ENCODE assay signal across 15 cellular contexts in the genomic region with DNA sequence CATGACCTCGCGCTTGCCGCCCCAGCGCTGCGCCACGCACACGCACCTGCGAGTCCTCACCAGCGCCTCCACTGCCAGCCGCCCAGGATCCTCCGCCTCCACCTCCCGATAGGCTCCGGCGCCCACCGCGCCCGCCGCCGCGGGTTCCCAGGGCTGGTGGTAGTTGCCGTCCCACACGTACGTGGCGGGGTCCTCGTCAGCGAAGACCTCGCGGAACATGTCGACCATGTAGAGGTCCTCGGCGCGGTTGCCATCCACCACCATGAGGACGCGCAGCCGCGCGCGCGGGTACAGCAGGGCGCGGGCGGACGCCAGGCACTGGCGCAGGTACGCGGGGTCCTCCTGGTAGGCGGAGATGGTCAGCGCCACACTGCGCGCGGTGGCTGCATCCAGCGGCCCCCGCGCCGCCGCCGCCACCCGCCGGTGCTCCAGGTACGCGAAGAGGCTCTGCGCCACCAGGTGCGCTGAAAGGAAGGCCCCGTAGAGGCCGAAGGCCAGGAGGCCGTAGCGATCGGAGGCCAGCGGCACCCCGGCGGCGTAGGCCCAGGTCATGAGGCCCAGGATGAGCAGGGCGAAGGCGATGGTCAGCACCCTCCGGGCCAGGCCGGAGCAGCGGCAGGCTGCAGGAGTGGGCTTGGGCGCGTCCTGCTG. TPM values are rescaled to one million over a fixed set of nuclear protein-coding genes. Genes with fewer than 3 reads are reported as not detected.
DNase-seq lines count a peak whose midpoint lies in the region; ATAC-seq and TF ChIP-seq lines count a peak whose summit lies in the region.
"Had no signal": no experiment of that assay in that cellular context is flagged by ENCODE, and none has a peak within 500 bp of the region (broad histone marks: within the 10 kb centered on the region; RNA-seq: fewer than 3 reads in every experiment).

No MANE protein-coding gene starts in this region.

- H3K27me3 ChIP-seq in HUES6 (ENCODE audit: control insufficient read depth, insufficient read depth, low read length) (peaks cover 59% of the 10 kb centered on the region), iPS-18a (ENCODE audit: control insufficient read depth, insufficient read depth, low read length) (peaks cover 38% of the 10 kb centered on the region), psoas muscle (ENCODE audit: insufficient read depth in 3 of 3, low read length in 2 of 3) (peaks cover 0 to 61% (median 22%) of the 10 kb centered on the region in 3 donors)
- H3K27me3 ChIP-seq: BLaER1 had no signal

- peak overlapping the region; percentile 80 for H3K4me3 ChIP-seq in HUES6 (ENCODE audit: low read depth, low read length)
- peak overlapping the region; percentile 61 for H3K4me3 ChIP-seq in choroid plexus epithelial cell (ENCODE audit: low read depth, low read length)
- peak overlapping the region; percentile 63 for H3K4me3 ChIP-seq in iPS-18a (ENCODE audit: low read length)
- H3K4me3 ChIP-seq in psoas muscle, result peak overlapping the region; percentile 11
- H3K4me3 ChIP-seq: BLaER1, pancreas had no signal

- no peak overlapping the region for H3K27ac ChIP-seq in HUES6 (ENCODE audit: low read depth, low read length)
- H3K27ac ChIP-seq in iPS-18a (ENCODE audit: low read length), result no peak overlapping the region
- no peak overlapping the region for H3K27ac ChIP-seq in psoas muscle
- H3K27ac ChIP-seq: BLaER1, pancreas had no signal

- TF ChIP-seq CTCF in choroid plexus epithelial cell (conservative IDR thresholded peaks at IDR 0.05; ENCODE audit: low read depth, low read length), result no peak
- no peak for TF ChIP-seq CTCF in psoas muscle (IDR thresholded peaks at IDR 0.05)

- DNase-seq in choroid plexus epithelial cell (ENCODE audit: low read depth), result no peak
- no peak for DNase-seq in psoas muscle
- no peak for DNase-seq in NCI-H524 treated with DMSO at 0.1 percent for 48 hours (lab: John Stamatoyannopoulos, UW)
- no peak for DNase-seq in activated CD4-positive, alpha-beta T cell treated with anti-CD3 and anti-CD28 coated beads, Interleukin-2, amount 50 U/mL, for 4 hours
- no peak for DNase-seq in T-helper 2 cell
- DNase-seq: central memory CD4-positive, alpha-beta T cell; NCI-H2171 treated with DMSO at 0.1 percent for 48 hours; OCI-M1; T-helper 17 cell had no signal

- H3K9ac ChIP-seq in HUES6 (ENCODE audit: low read length) (peak overlapping the region; percentile 40), iPS-18a (ENCODE audit: low read length) (peak overlapping the region; percentile 7)
- H3K9ac ChIP-seq: BLaER1 had no signal

- no peak for ATAC-seq in psoas muscle
- ATAC-seq in HG02884 (IDR thresholded peaks at IDR 0.05; ENCODE audit: unreplicated experiment), result no peak
- ATAC-seq: pancreas, T-helper 17 cell had no signal

- intact Hi-C loops in psoas muscle (cut with DNase I), result no loop called here

- WGBS in psoas muscle, 3 donors, result 2 to 5% (median 3%) methylated on average over 44 to 79 of the region's 79 CpGs

- peaks cover 5% of the 10 kb centered on the region for H3K4me1 ChIP-seq in HUES6 (ENCODE audit: control insufficient read depth, insufficient read depth, low read length)
- H3K4me1 ChIP-seq in iPS-18a (ENCODE audit: control insufficient read depth, low read depth, low read length), result no peaks in the 10 kb centered on the region
- H3K4me1 ChIP-seq in psoas muscle, result no peaks in the 10 kb centered on the region
- H3K4me1 ChIP-seq: pancreas had no signal

- H3K9me3 ChIP-seq in HUES6 (ENCODE audit: control insufficient read depth, insufficient read depth, low read depth, low read length) (no peaks in the 10 kb centered on the region), iPS-18a (ENCODE audit: control insufficient read depth, low read depth, low read length) (no peaks in the 10 kb centered on the region), psoas muscle (no peaks in the 10 kb centered on the region)
- H3K9me3 ChIP-seq: pancreas had no signal

- no peaks in the 10 kb centered on the region for H3K36me3 ChIP-seq in HUES6 (ENCODE audit: control insufficient read depth, insufficient read depth, low read length)
- no peaks in the 10 kb centered on the region for H3K36me3 ChIP-seq in iPS-18a (ENCODE audit: control insufficient read depth, low read depth, low read length)
- H3K36me3 ChIP-seq in psoas muscle (ENCODE audit: insufficient read depth in 1 of 2, low read depth in 1 of 2), result no peaks in the 10 kb centered on the region
- H3K36me3 ChIP-seq: BLaER1, pancreas had no signal

RNA-seq across cellular contexts. Expression of gene HAS1, which starts 4.4 kb away (rescaled TPM):
- under 1 TPM in 2 of 4 donors, not detected in 2; 0.32 to 0.46 TPM for total RNA-seq in psoas muscle
- under 1 TPM; 0.04 to 0.25 (median 0.04) TPM for polyA plus RNA-seq in psoas muscle
- total RNA-seq: M059J, T-helper 17 cell had no signal

RNA-seq across cellular contexts. Expression of gene SPACA6, which starts 26.2 kb away (rescaled TPM):
- 1 to 10 TPM; 2.9 to 4.2 (median 3.5) TPM for total RNA-seq in psoas muscle
- polyA plus RNA-seq in psoas muscle, result 1 to 10 TPM; 1.5 to 5.2 (median 2.1) TPM

RNA-seq across cellular contexts. Expression of gene FPR1, which starts 32.3 kb away (rescaled TPM):
- 1 to 10 TPM; 1.5 to 6.7 (median 3.5) TPM for total RNA-seq in psoas muscle
- 1 to 10 TPM in 1 of 3 donors, under 1 TPM in 2; 0.45 to 2.1 (median 0.55) TPM for polyA plus RNA-seq in psoas muscle

RNA-seq across cellular contexts. Expression of gene FPR2, which starts 41.6 kb away (rescaled TPM):
- total RNA-seq in psoas muscle, result under 1 TPM; 0.30 to 0.98 (median 0.68) TPM
- polyA plus RNA-seq in psoas muscle, result under 1 TPM; 0.06 to 0.21 (median 0.08) TPM
- total RNA-seq: M059J had no signal

Comparison
In these comparisons a context has a peak if more than half of its experiments do, and no peak if none do; other contexts are left out.
1. H3K4me3 ChIP-seq: peak in every context shown above with its lines; median percentile 80 in HUES6; 63 in iPS-18a; 61 in choroid plexus epithelial cell; 11 in psoas muscle.